ENCODE assay signal across 1 cellular context in genomic region chr19:55673889-55674288, GRCh38.
TF ChIP-seq lines count a peak whose summit lies in the region.

No MANE protein-coding gene starts in this region.

TF ChIP-seq in A549, 52 proteins besides CTCF, POLR2A, EP300 and RAD21 (continued from another document):
- no peak for TF ChIP-seq POLR2AphosphoS2 (conservative IDR thresholded peaks at IDR 0.05; ENCODE audit: low read length)
- TF ChIP-seq JUNB (IDR thresholded peaks at IDR 0.05): no peak
- TF ChIP-seq TP53 (CRISPR knock-in tag; IDR thresholded peaks at IDR 0.05): no peak
TF ChIP-seq in A549: peak in this region for 0.
